Comparison of ENCODE assay signal across 1 cellular context in the genomic region with DNA sequence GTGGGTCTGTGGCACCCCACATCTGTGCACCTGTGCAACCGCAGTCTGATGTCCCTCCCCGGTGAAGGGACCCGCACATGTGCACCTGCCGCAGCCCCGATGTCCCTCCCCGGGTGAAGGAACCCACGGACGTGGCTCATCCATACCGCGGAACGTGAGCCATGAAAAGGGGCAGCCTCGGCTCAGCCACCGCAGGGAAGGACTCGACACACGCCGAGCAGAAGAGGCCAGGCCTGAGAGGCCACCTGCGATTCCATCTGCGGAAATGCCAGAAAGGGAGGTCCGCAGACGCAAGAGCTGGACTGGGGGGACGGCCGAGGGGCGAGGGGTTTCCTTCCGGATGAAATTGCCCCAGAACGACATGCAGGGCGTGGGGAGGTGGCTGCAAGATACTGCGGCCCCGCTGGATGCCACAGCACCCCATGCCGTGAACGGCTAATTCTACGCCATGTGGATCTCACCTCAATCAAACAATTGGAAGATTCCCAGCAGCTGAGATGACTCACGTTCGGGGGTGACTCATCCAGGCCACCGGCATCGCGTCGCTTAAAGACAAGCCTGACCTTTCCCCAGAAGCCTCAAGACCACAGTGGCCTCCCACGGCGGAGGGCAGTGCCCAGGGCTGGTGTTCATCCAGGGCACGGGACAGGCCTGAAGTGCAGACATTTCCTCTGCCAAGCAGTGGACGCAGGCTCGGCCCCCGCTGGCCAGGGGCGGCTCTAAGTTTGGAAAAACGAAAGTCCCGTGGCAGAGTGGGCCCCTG.
A peak's percentile ranks its signal among the peaks of the same experiment; 100 is the strongest.
TF ChIP-seq lines count a peak whose summit lies in the region.

No MANE protein-coding gene starts in this region.

TF ChIP-seq in K562, 482 proteins besides CTCF, POLR2A, EP300 and RAD21 (continued from another document):
- TF ChIP-seq, protein P1, sequence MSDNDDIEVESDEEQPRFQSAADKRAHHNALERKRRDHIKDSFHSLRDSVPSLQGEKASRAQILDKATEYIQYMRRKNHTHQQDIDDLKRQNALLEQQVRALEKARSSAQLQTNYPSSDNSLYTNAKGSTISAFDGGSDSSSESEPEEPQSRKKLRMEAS (CRISPR knock-in tag; IDR thresholded peaks at IDR 0.05) = peak; percentile 67
- TF ChIP-seq, protein P2, sequence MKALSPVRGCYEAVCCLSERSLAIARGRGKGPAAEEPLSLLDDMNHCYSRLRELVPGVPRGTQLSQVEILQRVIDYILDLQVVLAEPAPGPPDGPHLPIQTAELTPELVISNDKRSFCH (CRISPR knock-in tag; IDR thresholded peaks at IDR 0.05) = no peak
- TF ChIP-seq, protein P2 (tag; IDR thresholded peaks at IDR 0.05) = peak; percentile 49
- no peak for TF ChIP-seq ZNF696 (CRISPR knock-in tag; conservative IDR thresholded peaks at IDR 0.05)
- TF ChIP-seq, protein P3, sequence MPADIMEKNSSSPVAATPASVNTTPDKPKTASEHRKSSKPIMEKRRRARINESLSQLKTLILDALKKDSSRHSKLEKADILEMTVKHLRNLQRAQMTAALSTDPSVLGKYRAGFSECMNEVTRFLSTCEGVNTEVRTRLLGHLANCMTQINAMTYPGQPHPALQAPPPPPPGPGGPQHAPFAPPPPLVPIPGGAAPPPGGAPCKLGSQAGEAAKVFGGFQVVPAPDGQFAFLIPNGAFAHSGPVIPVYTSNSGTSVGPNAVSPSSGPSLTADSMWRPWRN (IDR thresholded peaks at IDR 0.05; ENCODE audit: low read depth) = no peak
- peak; percentile 78 for TF ChIP-seq DPF2 (IDR thresholded peaks at IDR 0.05)
- no peak for TF ChIP-seq SETDB1 (IDR thresholded peaks at IDR 0.05; ENCODE audit: low read length)
- TF ChIP-seq ZFP36 (IDR thresholded peaks at IDR 0.05; ENCODE audit: low read depth, low read length, partially characterized antibody) = no peak
- TF ChIP-seq KLF13 (tag; IDR thresholded peaks at IDR 0.05; ENCODE audit: borderline replicate concordance, low read depth) = no peak
- TF ChIP-seq CREM (IDR thresholded peaks at IDR 0.05; ENCODE audit: low read depth) = peak; percentile 58
- no peak for TF ChIP-seq NCOA2 (IDR thresholded peaks at IDR 0.05; ENCODE audit: partially characterized antibody in 2 of 2)
- peak; percentile 70 for TF ChIP-seq SMARCA4 (IDR thresholded peaks at IDR 0.05)
- TF ChIP-seq, protein P4, sequence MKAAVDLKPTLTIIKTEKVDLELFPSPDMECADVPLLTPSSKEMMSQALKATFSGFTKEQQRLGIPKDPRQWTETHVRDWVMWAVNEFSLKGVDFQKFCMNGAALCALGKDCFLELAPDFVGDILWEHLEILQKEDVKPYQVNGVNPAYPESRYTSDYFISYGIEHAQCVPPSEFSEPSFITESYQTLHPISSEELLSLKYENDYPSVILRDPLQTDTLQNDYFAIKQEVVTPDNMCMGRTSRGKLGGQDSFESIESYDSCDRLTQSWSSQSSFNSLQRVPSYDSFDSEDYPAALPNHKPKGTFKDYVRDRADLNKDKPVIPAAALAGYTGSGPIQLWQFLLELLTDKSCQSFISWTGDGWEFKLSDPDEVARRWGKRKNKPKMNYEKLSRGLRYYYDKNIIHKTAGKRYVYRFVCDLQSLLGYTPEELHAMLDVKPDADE (conservative IDR thresholded peaks at IDR 0.05; ENCODE audit: control insufficient read depth, low read depth, low read length) = no peak
- no peak for TF ChIP-seq CREB1 (IDR thresholded peaks at IDR 0.05)
- peak; percentile 52; the same call in 1 of the 2 replicates for TF ChIP-seq CREB1 (CRISPR knock-in tag; IDR thresholded peaks at IDR 0.05)
- TF ChIP-seq ZNF830 (CRISPR knock-in tag; IDR thresholded peaks at IDR 0.05) = no peak
- TF ChIP-seq ZFP30 (CRISPR knock-in tag; IDR thresholded peaks at IDR 0.05; ENCODE audit: borderline replicate concordance) = no peak
- TF ChIP-seq JUNB (CRISPR knock-in tag; conservative IDR thresholded peaks at IDR 0.05) = peak; percentile 81; the same call in 1 of the 2 replicates
- peak; percentile 20 for TF ChIP-seq DACH1 (IDR thresholded peaks at IDR 0.05; ENCODE audit: partially characterized antibody)
- no peak for TF ChIP-seq HOXB6 (CRISPR knock-in tag; IDR thresholded peaks at IDR 0.05; ENCODE audit: borderline replicate concordance)
- TF ChIP-seq JUND (IDR thresholded peaks at IDR 0.05; ENCODE audit: borderline replicate concordance, low read depth, low read length) = peak; percentile 98
- TF ChIP-seq JUND (tag; IDR thresholded peaks at IDR 0.05; ENCODE audit: borderline replicate concordance, low read depth, low read length) = peak; percentile 96
- no peak for TF ChIP-seq ZNF239 (CRISPR knock-in tag; IDR thresholded peaks at IDR 0.05)
